In the genomic region with DNA sequence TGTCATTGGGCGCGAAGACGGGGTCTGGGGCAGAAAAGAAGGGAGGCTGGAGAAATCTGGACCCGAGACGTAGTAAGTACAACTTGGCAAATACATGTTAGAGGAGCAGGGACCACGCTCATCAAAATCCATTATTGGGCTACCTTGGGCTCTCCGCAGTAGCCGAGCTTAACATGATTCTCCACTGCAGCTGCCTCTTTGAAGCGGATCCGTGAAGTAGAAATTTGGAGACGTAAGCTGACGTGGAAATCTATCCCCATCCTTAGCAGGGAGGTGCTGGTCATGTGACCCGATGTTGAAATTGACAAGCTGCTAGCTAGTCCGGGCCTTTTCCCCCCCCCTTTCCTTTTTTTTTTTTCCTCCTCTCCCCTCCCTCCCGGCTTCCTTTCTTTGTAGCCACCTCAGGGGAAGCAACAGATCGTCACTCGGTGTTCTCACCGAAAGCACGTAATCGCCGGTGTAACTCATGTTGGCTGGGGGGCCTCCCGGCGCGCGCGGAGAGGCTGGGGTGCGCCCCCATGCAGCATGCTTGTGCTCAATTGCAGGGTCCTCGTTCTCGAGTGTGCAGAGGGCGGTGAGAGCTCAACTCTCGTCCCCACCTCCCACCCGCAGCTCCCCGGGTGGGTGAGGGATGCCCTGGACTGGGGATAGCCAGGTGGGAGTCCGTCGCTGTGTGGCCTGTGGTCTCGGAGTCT, we compare ENCODE assay signal across 8 cellular contexts. TPM values are rescaled to one million over a fixed set of nuclear protein-coding genes. Genes with fewer than 3 reads are reported as not detected.
A peak's percentile ranks its signal among the peaks of the same experiment; 100 is the strongest.
DNase-seq lines count a peak whose midpoint lies in the region; ATAC-seq and TF ChIP-seq lines count a peak whose summit lies in the region.

A gene (minus strand): TSS at position 220 of the 695 bp plus-strand sequence. CDS start 88 bp downstream, at position 132.

- peak within 1 kb of the TSS; percentile 80 to 87 for H3K4me3 Mint-ChIP-seq in effector memory CD8-positive, alpha-beta T cell
- peak within 1 kb of the TSS; percentile 69 for H3K4me3 Mint-ChIP-seq in osteocyte (ENCODE audit: unreplicated experiment)

- peaks cover 40 to 47% of the 10 kb centered on the region in 2 donors for H3K4me1 Mint-ChIP-seq in effector memory CD8-positive, alpha-beta T cell (ENCODE audit: low read depth in 2 of 2)
- H3K4me1 Mint-ChIP-seq in osteocyte (ENCODE audit: unreplicated experiment), result peaks cover 44% of the 10 kb centered on the region

- H3K27me3 Mint-ChIP-seq in effector memory CD8-positive, alpha-beta T cell, result peaks cover 67 to 93% of the 10 kb centered on the region in 2 donors
- H3K27me3 Mint-ChIP-seq in osteocyte (ENCODE audit: unreplicated experiment), result peaks cover 86% of the 10 kb centered on the region

- peak within 1 kb of the TSS in 1 of 2 donors; percentile 38 for H3K27ac Mint-ChIP-seq in effector memory CD8-positive, alpha-beta T cell
- H3K27ac Mint-ChIP-seq in osteocyte (ENCODE audit: unreplicated experiment), result no peak within 1 kb of the TSS

- peak; percentile 7 for DNase-seq in activated CD4-positive, alpha-beta T cell treated with anti-CD3 and anti-CD28 coated beads for 1 hour
- DNase-seq in activated CD4-positive, alpha-beta T cell treated with anti-CD3 and anti-CD28 coated beads for 4 hours, result no peak
- DNase-seq in NOMO-1 (lab: John Stamatoyannopoulos, UW; ENCODE audit: unreplicated experiment in 2 of 2) (peak; percentile 75 to 86), osteocyte (ENCODE audit: extremely low spot score, unreplicated experiment) (no peak), Ammon's horn (ENCODE audit: low spot score) (no peak), NCI-H1930 (lab: John Stamatoyannopoulos, UW) (no peak), NAMALWA (ENCODE audit: low spot score) (no peak)
- DNase-seq in effector memory CD8-positive, alpha-beta T cell, result no peak

- H3K36me3 Mint-ChIP-seq in effector memory CD8-positive, alpha-beta T cell (ENCODE audit: insufficient read depth), result peaks cover 47% of the 10 kb centered on the region
- no peaks in the 10 kb centered on the region for H3K36me3 Mint-ChIP-seq in osteocyte (ENCODE audit: unreplicated experiment)

- TF ChIP-seq CTCF in osteocyte (IDR thresholded peaks at IDR 0.05), result no peak

- H3K9me3 Mint-ChIP-seq in effector memory CD8-positive, alpha-beta T cell, result no peaks in the 10 kb centered on the region
- H3K9me3 Mint-ChIP-seq in osteocyte (ENCODE audit: unreplicated experiment), result no peaks in the 10 kb centered on the region

- peak; percentile 17 for ATAC-seq in effector memory CD8-positive, alpha-beta T cell (replicated peaks)

RNA-seq across cellular contexts. Expression of the gene that starts here (rescaled TPM):
- not detected in 2 replicates for total RNA-seq in osteocyte

Comparison
In these comparisons a context has a peak if more than half of its experiments do, and no peak if none do; other contexts are left out.
1. DNase-seq: peak in activated CD4-positive, alpha-beta T cell treated with anti-CD3 and anti-CD28 coated beads for 1 hour (single experiment) and NOMO-1 (2 of 2); none in activated CD4-positive, alpha-beta T cell treated with anti-CD3 and anti-CD28 coated beads for 4 hours (0 of 2), effector memory CD8-positive, alpha-beta T cell (0 of 3), osteocyte (single experiment), Ammon's horn (single experiment), NCI-H1930 (0 of 2) and NAMALWA (single experiment).